Comparison of ENCODE assay signal across 17 cellular contexts in genomic region chr6:157088841-157089240, GRCh38.
DNase-seq lines count a peak whose midpoint lies in the region; ATAC-seq, FAIRE-seq and TF ChIP-seq lines count a peak whose summit lies in the region.
"Had no signal": no experiment of that assay in that cellular context is flagged by ENCODE, and none has a peak within 500 bp of the region (broad histone marks: within the 10 kb centered on the region; RNA-seq: fewer than 3 reads in every experiment).

No MANE protein-coding gene starts in this region.

- no peaks in the 10 kb centered on the region for H4K20me1 ChIP-seq in GM23248 (ENCODE audit: insufficient read depth)
- no peaks in the 10 kb centered on the region for H4K20me1 ChIP-seq in endothelial cell of umbilical vein (replicated peaks; ENCODE audit: control insufficient read depth, extremely low read depth, insufficient read depth, low read length)
- peaks cover 21% of the 10 kb centered on the region for H4K20me1 ChIP-seq in neural progenitor cell (ENCODE audit: low read depth)

- peak overlapping the region; percentile 55 for H3K27ac ChIP-seq in GM23248
- H3K27ac ChIP-seq in endothelial cell of umbilical vein (ENCODE audit: insufficient read depth, low read depth, low read length) = peak overlapping the region; percentile 80
- H3K27ac ChIP-seq in neural progenitor cell = peak overlapping the region; percentile 97
- H3K27ac ChIP-seq: gastrocnemius medialis, left ventricle myocardium inferior, parathyroid adenoma had no signal

- TF ChIP-seq POLR2A in endothelial cell of umbilical vein (IDR thresholded peaks at IDR 0.05; ENCODE audit: low read depth, low read length) = no peak

- H3K9me3 ChIP-seq in GM23248 (ENCODE audit: low read depth) = no peaks in the 10 kb centered on the region
- H3K9me3 ChIP-seq in T-helper 17 cell (ENCODE audit: control insufficient read depth, low read length, poor library complexity, severe bottlenecking) = no peaks in the 10 kb centered on the region
- H3K9me3 ChIP-seq in endothelial cell of umbilical vein (replicated peaks; ENCODE audit: control insufficient read depth, insufficient read depth, low read length) = no peaks in the 10 kb centered on the region
- no peaks in the 10 kb centered on the region for H3K9me3 ChIP-seq in neural progenitor cell (ENCODE audit: low read depth)
- H3K9me3 ChIP-seq: gastrocnemius medialis, left ventricle myocardium inferior had no signal

- no peak for ATAC-seq in T-helper 17 cell
- ATAC-seq in HG02571 (IDR thresholded peaks at IDR 0.05; ENCODE audit: unreplicated experiment) = no peak
- ATAC-seq: gastrocnemius medialis, HCT116 had no signal

- H3K36me3 Mint-ChIP-seq in T-helper 17 cell (ENCODE audit: low read depth) (peaks cover 5% of the 10 kb centered on the region), neural progenitor cell (peaks cover 32% of the 10 kb centered on the region)

- H3K27me3 ChIP-seq in GM23248 (replicated peaks; ENCODE audit: insufficient read depth) (no peaks in the 10 kb centered on the region), endothelial cell of umbilical vein (ENCODE audit: control insufficient read depth in 2 of 2, insufficient read depth in 2 of 2, low read length in 2 of 2) (no peaks in the 10 kb centered on the region), neural progenitor cell (no peaks in the 10 kb centered on the region)
- H3K27me3 ChIP-seq: gastrocnemius medialis had no signal

- BruUV-seq in endothelial cell of umbilical vein (replicated peaks; lab: Mats Ljungman, UMichigan) = no TSS peak

- H3K4me3 Mint-ChIP-seq in T-helper 17 cell (peak overlapping the region; percentile 21), neural progenitor cell (no peak overlapping the region)

- intact Hi-C loops in endothelial cell of umbilical vein (cut with micrococcal nuclease) = loop anchor here (1.0 to 2.0 kb wide), 5 partner anchors 11 to 59 kb away; no protein-coding TSS in a partner anchor

- POLR2A ChIA-PET in endothelial cell of umbilical vein (lab: Charles Lee) = no interaction called here

- H3K9me2 ChIP-seq in GM23248 (ENCODE audit: insufficient read depth) = no peaks in the 10 kb centered on the region

- H3K36me3 ChIP-seq in GM23248 (ENCODE audit: low read depth) (0 out of 2 replicates have a peak, but pooled peaks cover 13% of the 10 kb centered on the region), endothelial cell of umbilical vein (ENCODE audit: control insufficient read depth in 2 of 2, extremely low read depth in 1 of 2, insufficient read depth in 2 of 2, low read length in 2 of 2) (peaks cover 0 to 4% of the 10 kb centered on the region in 2 experiments), neural progenitor cell (peaks cover 4% of the 10 kb centered on the region)

- no peak for TF ChIP-seq CTCF in endothelial cell of umbilical vein (IDR thresholded peaks at IDR 0.05; ENCODE audit: extremely low read depth in 1 of 2, insufficient read depth in 1 of 2, low read depth in 1 of 2, low read length in 2 of 2)
- TF ChIP-seq CTCF in neural progenitor cell (IDR thresholded peaks at IDR 0.05) = no peak

- H3F3A ChIP-seq in GM23248 (ENCODE audit: insufficient read depth) = peaks cover 7% of the 10 kb centered on the region; the same call in 1 of the 2 replicates
- H3F3A ChIP-seq in neural progenitor cell (ENCODE audit: low read depth) = peaks cover 36% of the 10 kb centered on the region

- no peaks in the 10 kb centered on the region for H3K27me3 Mint-ChIP-seq in T-helper 17 cell
- peaks cover 5% of the 10 kb centered on the region for H3K27me3 Mint-ChIP-seq in neural progenitor cell (ENCODE audit: insufficient read depth, low read depth)

- H3K4me1 ChIP-seq in GM23248 (ENCODE audit: insufficient read depth) (peaks cover 12% of the 10 kb centered on the region), endothelial cell of umbilical vein (ENCODE audit: control insufficient read depth, extremely low read depth, insufficient read depth, low read length) (peaks cover 55% of the 10 kb centered on the region), neural progenitor cell (peaks cover 38% of the 10 kb centered on the region)

- H3K4me3 ChIP-seq in GM23248 (no peak overlapping the region), endothelial cell of umbilical vein (replicated peaks in 1 of 3; ENCODE audit: insufficient read depth in 1 of 3, low read depth in 1 of 3, low read length in 3 of 3) (no peak overlapping the region), neural progenitor cell (no peak overlapping the region)
- H3K4me3 ChIP-seq: gastrocnemius medialis, left ventricle myocardium inferior had no signal

- peak; percentile 83 for FAIRE-seq in endothelial cell of umbilical vein (lab: Jason Lieb, UNC)
- FAIRE-seq: HTR-8/SVneo, TTC549 had no signal

- H3K9me1 ChIP-seq in endothelial cell of umbilical vein (replicated peaks; ENCODE audit: control insufficient read depth, extremely low read depth, insufficient read depth, low read length) = no peaks in the 10 kb centered on the region

- H3K79me2 ChIP-seq in GM23248 (ENCODE audit: insufficient read depth) (peaks cover 49% of the 10 kb centered on the region), endothelial cell of umbilical vein (ENCODE audit: control insufficient read depth, insufficient read depth, low read length) (no peaks in the 10 kb centered on the region), neural progenitor cell (ENCODE audit: low read depth) (peaks cover 16% of the 10 kb centered on the region)

- in situ Hi-C loops in GM23248 (cut with MboI) = no loop called here

- H3K27ac Mint-ChIP-seq in T-helper 17 cell (peak overlapping the region; percentile 78), neural progenitor cell (peak overlapping the region; percentile 12)

- H3K4me2 ChIP-seq in GM23248 (ENCODE audit: unreplicated experiment) (no peak overlapping the region), endothelial cell of umbilical vein (ENCODE audit: insufficient read depth, low read length) (peak overlapping the region; percentile 43), neural progenitor cell (peak overlapping the region; percentile 74)

- dilution Hi-C loops in endothelial cell of umbilical vein (cut with MboI; ENCODE audit: extremely low pct_ligation_motif_present, low sequenced_read_pairs) = no loop called here

- 85 to 88% methylated on average over 3 of the region's 3 CpGs for WGBS in GM23248 (ENCODE audit: low coverage in 1 of 2, low lambda C conversion rate in 2 of 2, missing lambda C conversion rate in 2 of 2), 2 experiments

- DNase-seq in GM23248 (no peak), T-helper 17 cell (no peak), endothelial cell of umbilical vein (ENCODE audit: low read depth, low spot score) (peak; percentile 86), neural progenitor cell (ENCODE audit: low spot score) (no peak), HCEC 1CT (no peak), germinal center (ENCODE audit: low spot score) (no peak)
- DNase-seq: activated CD4-positive, alpha-beta T cell treated with anti-CD3 and anti-CD28 coated beads for 48 hours; activated gamma-delta T cell; amygdala; gastrocnemius medialis; left ventricle myocardium inferior; SW 1271 had no signal

- H3K4me1 Mint-ChIP-seq in T-helper 17 cell (peaks cover 24% of the 10 kb centered on the region), neural progenitor cell (peaks cover 47% of the 10 kb centered on the region)

- CTCF ChIA-PET in endothelial cell of umbilical vein (lab: Charles Lee) = interaction anchor here (0.7 to 2.0 kb wide), 6 partner anchors 10 to 43 kb away, joined by 3 to 6 read pairs (median 4); no protein-coding TSS in a partner anchor

- no peaks in the 10 kb centered on the region for H3K9me3 Mint-ChIP-seq in neural progenitor cell

- H2AFZ ChIP-seq in GM23248 (no peak overlapping the region), endothelial cell of umbilical vein (ENCODE audit: low read depth, low read length) (no peak overlapping the region), neural progenitor cell (replicated peaks) (no peak overlapping the region)
- H2AFZ ChIP-seq: parathyroid adenoma had no signal

- peak overlapping the region; percentile 22; the same call in 1 of the 2 replicates for H3K9ac ChIP-seq in GM23248
- peak overlapping the region; percentile 56 for H3K9ac ChIP-seq in endothelial cell of umbilical vein (replicated peaks; ENCODE audit: extremely low read depth, insufficient read depth, low read length)
- no peak overlapping the region for H3K9ac ChIP-seq in neural progenitor cell
- H3K9ac ChIP-seq: parathyroid adenoma had no signal

TF ChIP-seq in endothelial cell of umbilical vein, 7 proteins besides CTCF, POLR2A, EP300 and RAD21:
- TF ChIP-seq JUN (IDR thresholded peaks at IDR 0.05; ENCODE audit: borderline replicate concordance, insufficient read depth, insufficient read length, low read depth) (peak; percentile 41), POLR2AphosphoS5 (IDR thresholded peaks at IDR 0.05; ENCODE audit: insufficient read depth, low read depth, low read length) (no peak), FOS (IDR thresholded peaks at IDR 0.05; ENCODE audit: borderline replicate concordance, insufficient read depth, low read length) (peak; percentile 28), MAX (IDR thresholded peaks at IDR 0.05; ENCODE audit: insufficient read depth, insufficient read length) (no peak), GATA2 (IDR thresholded peaks at IDR 0.05; ENCODE audit: insufficient read depth, insufficient read length, low read depth, low read length) (peak; percentile 33), MYC (IDR thresholded peaks at IDR 0.05; ENCODE audit: low read depth, low read length) (no peak)
